Comparison of ENCODE assay signal across 23 cellular contexts in the genomic region with DNA sequence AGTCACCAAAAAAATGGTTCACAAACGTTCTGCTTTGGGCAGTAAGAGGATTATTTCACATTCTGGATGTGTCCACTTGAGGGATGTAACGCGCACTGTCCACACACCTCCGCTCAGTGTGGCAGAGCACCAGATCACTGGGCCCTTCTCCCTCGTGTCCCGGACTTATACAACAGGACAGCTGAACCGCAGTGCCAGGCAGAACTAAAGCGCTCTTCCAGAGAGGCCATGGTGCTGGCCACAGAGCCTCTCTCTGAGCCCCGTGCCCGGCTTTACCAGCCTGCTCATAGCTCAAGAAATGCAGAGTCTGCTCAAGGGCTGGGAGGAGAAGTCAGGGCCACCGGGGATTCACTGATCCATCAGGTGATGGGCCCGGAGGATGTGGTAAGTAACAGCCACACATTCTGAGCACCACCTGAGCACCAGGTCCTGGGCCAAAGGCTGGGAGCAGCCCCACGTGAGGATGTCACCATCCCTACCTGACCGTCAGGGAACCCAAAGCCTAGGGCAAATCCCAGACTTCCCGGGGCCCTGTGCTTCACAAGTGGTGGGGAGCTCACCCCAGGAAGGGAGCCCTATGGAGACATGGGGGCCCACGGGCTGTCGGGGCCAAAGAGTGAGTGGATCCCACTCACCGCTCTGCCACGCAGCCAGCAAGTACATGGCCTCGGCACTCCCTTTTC.
DNase-seq lines count a peak whose midpoint lies in the region; ATAC-seq lines count a peak whose summit lies in the region.
"Had no signal": no experiment of that assay in that cellular context is flagged by ENCODE, and none has a peak within 500 bp of the region (broad histone marks: within the 10 kb centered on the region; RNA-seq: fewer than 3 reads in every experiment).

No MANE protein-coding gene starts in this region.

- peak overlapping the region; percentile 30 for H3K4me3 Mint-ChIP-seq in activated naive CD4-positive, alpha-beta T cell treated with anti-CD3 and anti-CD28 coated beads, Interleukin-2, amount 50 U/mL, for 24 hours
- H3K4me3 Mint-ChIP-seq: neural crest cell, WTC11 had no signal

- H3K27ac ChIP-seq in skin epidermis: peak overlapping the region in 13 of 21 experiments; percentile 2 to 68 (median 56)
- H3K27ac ChIP-seq: cardiac muscle cell, GM23248, SJCRH30 had no signal

- intact Hi-C loops in left ventricle myocardium superior (cut with micrococcal nuclease): no loop called here

- H3K27me3 Mint-ChIP-seq in activated naive CD4-positive, alpha-beta T cell treated with anti-CD3 and anti-CD28 coated beads, Interleukin-2, amount 50 U/mL, for 24 hours: no peaks in the 10 kb centered on the region

- H3K4me1 Mint-ChIP-seq in activated naive CD4-positive, alpha-beta T cell treated with anti-CD3 and anti-CD28 coated beads, Interleukin-2, amount 50 U/mL, for 24 hours: peaks cover 70% of the 10 kb centered on the region

- no peaks in the 10 kb centered on the region for H3K9me3 Mint-ChIP-seq in activated naive CD4-positive, alpha-beta T cell treated with anti-CD3 and anti-CD28 coated beads, Interleukin-2, amount 50 U/mL, for 24 hours
- H3K9me3 Mint-ChIP-seq: activated T-cell treated with anti-CD3 and anti-CD28 coated beads, Interleukin-2, amount 50 U/mL, for 72 hours; neural crest cell; WTC11 had no signal

- H3K27ac Mint-ChIP-seq in activated naive CD4-positive, alpha-beta T cell treated with anti-CD3 and anti-CD28 coated beads, Interleukin-2, amount 50 U/mL, for 24 hours: no peak overlapping the region
- H3K27ac Mint-ChIP-seq: activated T-cell treated with anti-CD3 and anti-CD28 coated beads, Interleukin-2, amount 50 U/mL, for 72 hours had no signal

- DNase-seq in activated naive CD4-positive, alpha-beta T cell treated with anti-CD3 and anti-CD28 coated beads, Interleukin-2, amount 50 U/mL, for 16 hours: no peak
- DNase-seq in left ventricle myocardium superior (peak; percentile 38), NCI-H2196 treated with DMSO at 0.1 percent for 48 hours (lab: John Stamatoyannopoulos, UW; ENCODE audit: unreplicated experiment) (no peak), NCI-H146 treated with DMSO at 0.1 percent for 48 hours (lab: John Stamatoyannopoulos, UW; ENCODE audit: unreplicated experiment) (no peak)
- no peak for DNase-seq in stimulated activated naive CD8-positive, alpha-beta T cell treated with anti-CD3 and anti-CD28 coated beads, Interleukin-15, Interleukin-2, amounts not matched to agents 100 U/mL and 50 U/mL, for 24 hours
- DNase-seq: activated T-cell treated with anti-CD3 and anti-CD28 coated beads, Interleukin-2, amount 50 U/mL, for 72 hours; effector memory CD4-positive, alpha-beta T cell; GM23248; head of caudate nucleus; mesendoderm; NCI-H1417 treated with DMSO at 0.1 percent for 48 hours; NCI-H2171; NCI-H748 treated with DMSO at 0.1 percent for 48 hours; SJCRH30; stimulated activated naive CD4-positive, alpha-beta T cell treated with Interleukin-2 at 50 U/mL for 16 hours; T-helper 2 cell had no signal

- H3K36me3 Mint-ChIP-seq in activated naive CD4-positive, alpha-beta T cell treated with anti-CD3 and anti-CD28 coated beads, Interleukin-2, amount 50 U/mL, for 24 hours: no peaks in the 10 kb centered on the region
- H3K36me3 Mint-ChIP-seq: WTC11 had no signal

- ATAC-seq in left ventricle myocardium superior: peak; percentile 38
- ATAC-seq in stimulated activated naive CD8-positive, alpha-beta T cell treated with anti-CD3 and anti-CD28 coated beads, Interleukin-15, Interleukin-2, amounts not matched to agents 100 U/mL and 50 U/mL, for 24 hours: no peak
- no peak for ATAC-seq in GM19452 (IDR thresholded peaks at IDR 0.05; ENCODE audit: unreplicated experiment)
- ATAC-seq: activated T-cell treated with anti-CD3 and anti-CD28 coated beads, Interleukin-2, amount 50 U/mL, for 72 hours; WTC11 had no signal

- no peak overlapping the region for H3K4me3 ChIP-seq in skin epidermis
- H3K4me3 ChIP-seq: BLaER1 treated with 17β-estradiol and CSF1 and Interleukin-3, amounts not matched to agents 10 nM and 100 nM; cardiac muscle cell; GM23248; SJCRH30 had no signal
